Comparison of ENCODE assay signal across 23 cellular contexts in the genomic region with DNA sequence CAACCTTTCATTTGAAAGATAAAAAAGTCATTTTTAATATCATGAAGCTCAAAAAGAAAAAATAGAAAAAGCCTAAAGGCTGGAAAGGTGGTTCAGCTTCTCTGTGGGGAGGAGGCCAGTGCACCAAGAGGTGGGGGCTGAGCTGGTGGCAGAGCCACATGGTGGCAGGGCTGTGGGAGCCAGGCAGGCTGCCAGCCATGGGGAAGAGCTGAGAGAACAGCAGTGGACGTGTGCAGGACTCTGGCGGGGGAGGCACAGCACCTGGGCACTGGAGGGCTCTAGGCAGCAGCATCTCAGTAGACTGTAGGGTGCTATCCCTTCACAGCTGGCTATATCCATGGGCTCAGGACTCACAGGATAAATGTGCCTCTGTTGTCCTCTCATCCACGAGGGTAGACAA.
"Had no signal": no experiment of that assay in that cellular context is flagged by ENCODE, and none has a peak within 500 bp of the region (broad histone marks: within the 10 kb centered on the region; RNA-seq: fewer than 3 reads in every experiment).

No MANE protein-coding gene starts in this region.

- H3K9me3 ChIP-seq: colonic mucosa, lower lobe of right lung, neutrophil, ovary, sigmoid colon, suprapubic skin, tibial artery, upper lobe of right lung had no signal

- H3K4me3 ChIP-seq: colonic mucosa, lower lobe of right lung, ovary, sigmoid colon, suprapubic skin, tibial artery, upper lobe of right lung had no signal

- FAIRE-seq: frontal cortex, small intestine had no signal

- DNase-seq: activated CD4-positive, alpha-beta T cell treated with anti-CD3 and anti-CD28 coated beads for 4 hours; activated CD4-positive, alpha-beta T cell treated with anti-CD3 and anti-CD28 coated beads, Interleukin-2, amount 50 U/mL, for 4 hours; activated naive CD4-positive, alpha-beta T cell; activated T-cell treated with anti-CD3 and anti-CD28 coated beads for 4 hours; activated T-cell treated with anti-CD3 and anti-CD28 coated beads, Interleukin-2, amount 50 U/mL, for 72 hours; colonic mucosa; effector memory CD4-positive, alpha-beta T cell; islet precursor cell; left cardiac atrium; lower lobe of right lung; mesenchymal stem cell; ovary; retina; sigmoid colon; small intestine; stimulated activated CD4-positive, alpha-beta T cell treated with anti-CD3 and anti-CD28 coated beads, Interleukin-1b, Interleukin-23, amount 100 ng/mL, for 48 hours; stimulated activated naive B cell treated with anti-CD40 and anti-IgM and Interleukin-4, amounts not matched to agents 10 μg/mL and 1 μg/mL and 100 μg/mL, for 72 hours; tibial artery; upper lobe of right lung had no signal

- ATAC-seq: activated naive CD4-positive, alpha-beta T cell treated with anti-CD3 and anti-CD28 coated beads, Interleukin-2, amount 50 U/mL, for 72 hours; activated T-cell treated with anti-CD3 and anti-CD28 coated beads, Interleukin-2, amount 50 U/mL, for 72 hours; left cardiac atrium; stimulated activated naive B cell treated with anti-CD40 and anti-IgM and Interleukin-4, amounts not matched to agents 10 μg/mL and 1 μg/mL and 100 μg/mL, for 72 hours had no signal

- H3K4me1 ChIP-seq: colonic mucosa, lower lobe of right lung, sigmoid colon, suprapubic skin, tibial artery, upper lobe of right lung had no signal

- H3K27me3 ChIP-seq: colonic mucosa, ovary, sigmoid colon, suprapubic skin, tibial artery, upper lobe of right lung had no signal

- H3K27ac ChIP-seq: colonic mucosa, lower lobe of right lung, neutrophil, ovary, sigmoid colon, suprapubic skin, tibial artery, upper lobe of right lung had no signal

- H3K36me3 ChIP-seq: colonic mucosa, neutrophil, ovary had no signal
